In the genomic region with DNA sequence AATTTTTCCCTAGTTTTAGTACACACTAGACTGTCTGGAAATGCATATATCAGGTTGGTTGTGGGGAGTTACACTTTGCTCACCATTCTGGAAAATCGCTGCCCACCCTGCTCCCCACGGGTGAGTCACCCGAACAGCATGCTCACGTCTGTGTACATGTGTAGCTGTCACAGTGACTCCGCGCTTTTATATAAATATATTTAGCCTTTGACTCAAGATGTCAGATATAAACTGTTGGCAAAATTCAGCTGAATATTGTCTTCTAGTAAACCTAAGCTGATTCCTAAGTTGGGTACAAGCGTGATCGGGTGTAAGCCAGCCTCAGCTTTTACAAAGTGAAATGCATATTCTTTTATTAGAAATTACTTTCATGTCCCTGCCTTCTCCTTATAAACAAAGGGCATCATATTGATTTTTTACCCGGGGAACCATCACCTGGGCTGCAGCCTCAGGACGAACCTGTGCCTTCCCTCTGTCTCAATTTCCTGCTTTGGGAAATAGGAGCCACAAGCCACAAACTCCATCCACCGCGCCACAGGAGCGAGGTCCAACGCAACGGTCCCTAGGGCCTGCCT, we compare ENCODE assay signal across 1 cellular context.
TF ChIP-seq lines count a peak whose summit lies in the region.

No MANE protein-coding gene starts in this region.

TF ChIP-seq in endothelial cell of umbilical vein, 7 proteins besides CTCF, POLR2A, EP300 and RAD21 (continued from another document):
- TF ChIP-seq EZH2 (IDR thresholded peaks at IDR 0.05; ENCODE audit: borderline replicate concordance, low read depth, low read length, severe bottlenecking) (no peak), GATA2 (IDR thresholded peaks at IDR 0.05; ENCODE audit: insufficient read depth, insufficient read length, low read depth, low read length) (no peak)
